8 cellular contexts compared by ENCODE assay signal in genomic region chr17:7263071-7263800, GRCh38. TPM values are rescaled to one million over a fixed set of nuclear protein-coding genes. Genes with fewer than 3 reads are reported as not detected.
DNase-seq lines count a peak whose midpoint lies in the region; ATAC-seq and TF ChIP-seq lines count a peak whose summit lies in the region.

No MANE protein-coding gene starts in this region.

- peaks cover 31% of the 10 kb centered on the region for H3K4me1 ChIP-seq in CD4-positive, alpha-beta memory T cell (ENCODE audit: insufficient read depth, low read length)

- ATAC-seq in memory B cell (ENCODE audit: low read depth), result peak; percentile 18

- CTCF ChIA-PET in CD4-positive, alpha-beta memory T cell (lab: Charles Lee; ENCODE audit: partially characterized antibody), result interaction anchor here (1.1 to 1.3 kb wide), 2 partner anchors 9 to 262 kb away, joined by 3 read pairs; no protein-coding TSS in a partner anchor

- DNase-seq in CD4-positive, alpha-beta memory T cell, result no peak
- DNase-seq in LNCaP clone FGC (ENCODE audit: low read depth) (peak; percentile 73), memory B cell (ENCODE audit: low spot score in 2 of 2) (no peak), COLO829 (ENCODE audit: low spot score) (no peak), cerebellum (ENCODE audit: low spot score) (no peak), 8988T (no peak)
- DNase-seq in activated CD4-positive, CD25-positive, alpha-beta regulatory T cell treated with anti-CD3 and anti-CD28 coated beads, Interleukin-2, amount 50 U/mL, for 72 hours, result no peak

- no peaks in the 10 kb centered on the region for H3K9me3 Mint-ChIP-seq in CD4-positive, alpha-beta memory T cell
- H3K9me3 Mint-ChIP-seq in brain, result no peaks in the 10 kb centered on the region
- no peaks in the 10 kb centered on the region for H3K9me3 Mint-ChIP-seq in memory B cell

- peaks cover 6 to 9% of the 10 kb centered on the region in 2 donors for H3K36me3 Mint-ChIP-seq in CD4-positive, alpha-beta memory T cell
- H3K36me3 Mint-ChIP-seq in brain, result peaks cover 17% of the 10 kb centered on the region
- peaks cover 2% of the 10 kb centered on the region for H3K36me3 Mint-ChIP-seq in memory B cell

- H3K27me3 Mint-ChIP-seq in CD4-positive, alpha-beta memory T cell, result peaks cover 7 to 13% of the 10 kb centered on the region in 2 donors
- H3K27me3 Mint-ChIP-seq in brain (peaks cover 90% of the 10 kb centered on the region), memory B cell (peaks cover 15% of the 10 kb centered on the region)

- POLR2A ChIA-PET in CD4-positive, alpha-beta memory T cell (lab: Charles Lee; ENCODE audit: partially characterized antibody), result interaction anchor here (0.6 to 2.2 kb wide), 5 partner anchors 9 to 250 kb away, joined by 3 to 6 read pairs (median 4); no protein-coding TSS in a partner anchor

- H3K27ac Mint-ChIP-seq in CD4-positive, alpha-beta memory T cell, result peak overlapping the region in 6 of 7 donors; percentile 32 to 92 (median 81)
- H3K27ac Mint-ChIP-seq in brain (peak overlapping the region in 1 of 5 experiments; percentile 76), memory B cell (peak overlapping the region; percentile 69)

- intact Hi-C loops in CD4-positive, alpha-beta memory T cell (cut with micrococcal nuclease), result no loop called here

- H3K27me3 ChIP-seq in CD4-positive, alpha-beta memory T cell (ENCODE audit: insufficient read depth, low read length), result no peaks in the 10 kb centered on the region

- no peak overlapping the region for H3K4me3 ChIP-seq in CD4-positive, alpha-beta memory T cell (ENCODE audit: low read length in 2 of 2)
- peak overlapping the region; percentile 96 for H3K4me3 ChIP-seq in LNCaP clone FGC (ENCODE audit: low read depth, low read length)

- TF ChIP-seq CTCF in LNCaP clone FGC (IDR thresholded peaks at IDR 0.05; ENCODE audit: control insufficient read depth, extremely low read depth, insufficient read depth) (no peak), brain (conservative IDR thresholded peaks at IDR 0.05) (no peak)

- H3K36me3 ChIP-seq in CD4-positive, alpha-beta memory T cell (ENCODE audit: insufficient read depth, low read length), result peaks cover 3% of the 10 kb centered on the region

- no peaks in the 10 kb centered on the region for H3K9me3 ChIP-seq in CD4-positive, alpha-beta memory T cell (ENCODE audit: control insufficient read depth in 1 of 2, low read length in 2 of 2)

- H3K4me1 Mint-ChIP-seq in CD4-positive, alpha-beta memory T cell, result peaks cover 14 to 31% (median 23%) of the 10 kb centered on the region in 4 donors
- H3K4me1 Mint-ChIP-seq in brain (peaks cover 16% of the 10 kb centered on the region), memory B cell (peaks cover 14% of the 10 kb centered on the region)

- H3K4me3 Mint-ChIP-seq in CD4-positive, alpha-beta memory T cell, result peak overlapping the region; percentile 78 to 91 (median 82)
- H3K4me3 Mint-ChIP-seq in brain (peak overlapping the region; percentile 55 to 85 (median 62)), memory B cell (peak overlapping the region; percentile 85)

- no peak overlapping the region for H3K27ac ChIP-seq in CD4-positive, alpha-beta memory T cell (ENCODE audit: low read depth, low read length)

RNA-seq across cellular contexts. Expression of gene CLDN7, which starts 1.0 kb away (rescaled TPM):
- total RNA-seq in CD4-positive, alpha-beta memory T cell, result 1 to 10 TPM in 1 of 2 experiments, under 1 TPM in 1; 0.39 to 1.0 TPM
- polyA plus RNA-seq in CD4-positive, alpha-beta memory T cell, result 1 to 10 TPM; 1.0 to 3.1 TPM
- 113 TPM for polyA plus RNA-seq in brain (ENCODE audit: insufficient read depth, low read depth, low replicate concordance)
- total RNA-seq in cerebellum, result 0.54 TPM

RNA-seq across cellular contexts. Expression of gene ELP5, which starts 11.2 kb away (rescaled TPM):
- total RNA-seq in CD4-positive, alpha-beta memory T cell, result 10 to 100 TPM; 29.8 to 30.9 TPM
- polyA plus RNA-seq in CD4-positive, alpha-beta memory T cell, result 10 to 100 TPM; 68.0 to 71.3 TPM
- 58.2 TPM for polyA plus RNA-seq in brain (ENCODE audit: insufficient read depth, low read depth, low replicate concordance)
- 20.0 TPM for total RNA-seq in cerebellum

RNA-seq across cellular contexts. Expression of gene CTDNEP1, which starts 11.7 kb away (rescaled TPM):
- total RNA-seq in CD4-positive, alpha-beta memory T cell, result 100 to 1,000 TPM; 145 to 157 TPM
- polyA plus RNA-seq in CD4-positive, alpha-beta memory T cell, result 10 to 100 TPM; 42.4 to 59.1 TPM
- 310 TPM for polyA plus RNA-seq in brain (ENCODE audit: insufficient read depth, low read depth, low replicate concordance)
- 35.8 TPM for total RNA-seq in cerebellum

RNA-seq across cellular contexts. Expression of gene SLC2A4, which starts 18.3 kb away (rescaled TPM):
- total RNA-seq in CD4-positive, alpha-beta memory T cell, result not detected
- polyA plus RNA-seq in CD4-positive, alpha-beta memory T cell, result not detected
- 1.6 TPM for polyA plus RNA-seq in brain (ENCODE audit: insufficient read depth, low read depth, low replicate concordance)
- total RNA-seq in cerebellum, result 0.18 TPM

RNA-seq across cellular contexts. Expression of gene GABARAP, which starts 21.0 kb away (rescaled TPM):
- 100 to 1,000 TPM; 324 to 327 TPM for total RNA-seq in CD4-positive, alpha-beta memory T cell
- 100 to 1,000 TPM; 741 to 896 TPM for polyA plus RNA-seq in CD4-positive, alpha-beta memory T cell
- 1,714 TPM for polyA plus RNA-seq in brain (ENCODE audit: insufficient read depth, low read depth, low replicate concordance)
- 102 TPM for total RNA-seq in cerebellum
